ENCODE assay signal across 20 cellular contexts in genomic region chr3:27244374-27244773, GRCh38.
"Had no signal": no experiment of that assay in that cellular context is flagged by ENCODE, and none has a peak within 500 bp of the region (broad histone marks: within the 10 kb centered on the region; RNA-seq: fewer than 3 reads in every experiment).

No MANE protein-coding gene starts in this region.

- H3K27me3 ChIP-seq: adrenal gland, cardiac muscle cell, stomach had no signal

- H3K27me3 Mint-ChIP-seq: activated CD4-positive, alpha-beta memory T cell treated with anti-CD3 and anti-CD28 coated beads for 36 hours; activated CD8-positive, alpha-beta memory T cell treated with anti-CD3 and anti-CD28 coated beads, Interleukin-2, amount 10 ng/mL, durations not matched to agents 7 days and 5 days; memory B cell had no signal

- H3K4me3 ChIP-seq: adrenal gland, cardiac muscle cell, mucosa of descending colon, stomach, thoracic aorta had no signal

- H3K9ac ChIP-seq: parathyroid adenoma had no signal

- H3K36me3 ChIP-seq: adrenal gland, cardiac muscle cell, stomach, thoracic aorta had no signal

- H3K4me1 Mint-ChIP-seq: activated CD8-positive, alpha-beta memory T cell treated with anti-CD3 and anti-CD28 coated beads, Interleukin-2, amount 10 ng/mL, durations not matched to agents 7 days and 5 days; activated naive CD4-positive, alpha-beta T cell treated with anti-CD3 and anti-CD28 coated beads, Interleukin-2, amount 50 U/mL, for 24 hours; memory B cell; naive thymus-derived CD8-positive, alpha-beta T cell had no signal

- H3K9me3 ChIP-seq: adrenal gland, mucosa of descending colon, thoracic aorta had no signal

- H3K36me3 Mint-ChIP-seq: activated CD4-positive, alpha-beta memory T cell treated with anti-CD3 and anti-CD28 coated beads for 36 hours; activated CD8-positive, alpha-beta memory T cell treated with anti-CD3 and anti-CD28 coated beads, Interleukin-2, amount 10 ng/mL, durations not matched to agents 7 days and 5 days; memory B cell had no signal

- H3K4me3 Mint-ChIP-seq: activated CD4-positive, alpha-beta memory T cell treated with anti-CD3 and anti-CD28 coated beads for 36 hours; activated CD8-positive, alpha-beta memory T cell treated with anti-CD3 and anti-CD28 coated beads, Interleukin-2, amount 10 ng/mL, durations not matched to agents 7 days and 5 days; activated naive CD4-positive, alpha-beta T cell treated with anti-CD3 and anti-CD28 coated beads, Interleukin-2, amount 50 U/mL, for 24 hours; memory B cell; naive thymus-derived CD8-positive, alpha-beta T cell had no signal

- H3K27ac Mint-ChIP-seq: activated CD4-positive, alpha-beta memory T cell treated with anti-CD3 and anti-CD28 coated beads for 36 hours; activated CD8-positive, alpha-beta memory T cell treated with anti-CD3 and anti-CD28 coated beads, Interleukin-2, amount 10 ng/mL, durations not matched to agents 7 days and 5 days; activated naive CD4-positive, alpha-beta T cell treated with anti-CD3 and anti-CD28 coated beads, Interleukin-2, amount 50 U/mL, for 24 hours; memory B cell; naive thymus-derived CD8-positive, alpha-beta T cell had no signal

- ATAC-seq: activated CD8-positive, alpha-beta memory T cell treated with anti-CD3 and anti-CD28 coated beads, Interleukin-2, amount 10 ng/mL, durations not matched to agents 7 days and 5 days; esophagus mucosa; left ventricle myocardium superior; mucosa of descending colon; naive thymus-derived CD8-positive, alpha-beta T cell had no signal

- DNase-seq: activated CD4-positive, alpha-beta memory T cell treated with anti-CD3 and anti-CD28 coated beads for 36 hours; activated CD8-positive, alpha-beta memory T cell treated with anti-CD3 and anti-CD28 coated beads, Interleukin-2, amount 10 ng/mL, durations not matched to agents 7 days and 5 days; activated T-cell treated with anti-CD3 and anti-CD28 coated beads, Interleukin-2, amount 50 U/mL, for 1 hour; adrenal gland; glutamatergic neuron; hypothalamus; kidney glomerular epithelial cell; left ventricle myocardium superior; mucosa of descending colon; naive thymus-derived CD8-positive, alpha-beta T cell; stimulated activated CD4-positive, alpha-beta T cell treated with anti-CD3 and anti-CD28 coated beads, Interleukin-1b, Interleukin-23, amount 100 ng/mL, for 48 hours; stomach; T1000 had no signal

- H3K27ac ChIP-seq: adrenal gland, cardiac muscle cell, parathyroid adenoma, stomach, thoracic aorta, VCaP had no signal

- H3K79me2 ChIP-seq: parathyroid adenoma had no signal

- H2AFZ ChIP-seq: parathyroid adenoma had no signal

- H3K4me1 ChIP-seq: adrenal gland, parathyroid adenoma, stomach had no signal
